ENCODE assay signal across 11 cellular contexts in genomic region chr4:35652197-35652596, GRCh38.
"Had no signal": no experiment of that assay in that cellular context is flagged by ENCODE, and none has a peak within 500 bp of the region (broad histone marks: within the 10 kb centered on the region; RNA-seq: fewer than 3 reads in every experiment).

No MANE protein-coding gene starts in this region.

- H3K4me3 ChIP-seq: GM23248, GM23338, HAP-1 had no signal

- H2AFZ ChIP-seq: GM23248, GM23338 had no signal

- H3K4me1 Mint-ChIP-seq: GM23338, H9 had no signal

- DNase-seq: GM23248, GOT3, H7, H9, HCEC 1CT, HFFc6 had no signal

- FAIRE-seq: H1, H54 had no signal

- H3K4me3 Mint-ChIP-seq: GM23338, H9, HFFc6 had no signal

- H3K9ac ChIP-seq: GM23248 had no signal

- ATAC-seq: GM23338, HCT116 had no signal

- H3K27ac ChIP-seq: GM23248 had no signal

- H3K9me3 Mint-ChIP-seq: GM23338 had no signal

- H3K36me3 ChIP-seq: HAP-1 had no signal

- H3K4me2 ChIP-seq: GM23338 had no signal

- H3K4me1 ChIP-seq: HAP-1 had no signal

- H3K27ac Mint-ChIP-seq: GM23338, H9, HFFc6 had no signal

- H3K9me3 ChIP-seq: HAP-1 had no signal
